ENCODE assay signal across 19 cellular contexts in the genomic region with DNA sequence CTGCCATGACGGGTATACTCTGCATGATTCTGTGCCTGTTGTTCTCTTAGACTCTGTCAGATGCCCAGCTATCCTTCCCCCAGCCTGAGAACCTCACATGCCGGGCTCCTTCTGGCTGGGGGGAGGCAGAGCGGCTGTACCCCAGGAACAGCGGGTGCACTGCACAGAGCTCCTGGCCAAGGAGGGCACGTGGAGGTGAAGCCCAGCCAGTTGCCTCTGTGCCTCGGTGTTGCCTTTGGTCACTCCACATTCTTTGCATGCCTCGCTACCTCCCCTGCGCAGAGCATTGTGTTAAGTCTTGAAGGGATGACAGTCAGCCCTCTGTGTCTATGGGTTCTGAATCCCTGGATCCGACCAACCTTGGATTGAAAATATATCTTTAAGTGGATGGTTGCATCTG.
"Had no signal": no experiment of that assay in that cellular context is flagged by ENCODE, and none has a peak within 500 bp of the region (broad histone marks: within the 10 kb centered on the region; RNA-seq: fewer than 3 reads in every experiment).

No MANE protein-coding gene starts in this region.

- H3K36me3 Mint-ChIP-seq: activated CD4-positive, alpha-beta memory T cell treated with anti-CD3 and anti-CD28 coated beads for 36 hours; naive thymus-derived CD4-positive, alpha-beta T cell had no signal

- H3K9me3 Mint-ChIP-seq: activated CD4-positive, alpha-beta memory T cell treated with anti-CD3 and anti-CD28 coated beads for 36 hours; activated naive CD8-positive, alpha-beta T cell treated with anti-CD3 and anti-CD28 coated beads, Interleukin-2, amount 50 U/mL, for 24 hours; naive thymus-derived CD4-positive, alpha-beta T cell; neural crest cell had no signal

- H3K4me3 ChIP-seq: hepatocyte, lung, testis, uterus had no signal

- ATAC-seq: activated naive CD8-positive, alpha-beta T cell treated with anti-CD3 and anti-CD28 coated beads, Interleukin-2, amount 50 U/mL, for 24 hours; left colon; naive thymus-derived CD4-positive, alpha-beta T cell had no signal

- DNase-seq: activated CD4-positive, alpha-beta memory T cell treated with anti-CD3 and anti-CD28 coated beads for 36 hours; activated CD4-positive, alpha-beta T cell treated with anti-CD3 and anti-CD28 coated beads for 48 hours; activated naive CD4-positive, alpha-beta T cell treated with anti-CD3 and anti-CD28 coated beads, Interleukin-2, amount 50 U/mL, for 16 hours; activated naive CD8-positive, alpha-beta T cell treated with anti-CD3 and anti-CD28 coated beads, Interleukin-2, amount 50 U/mL, for 24 hours; activated T-cell treated with anti-CD3 and anti-CD28 coated beads, Interleukin-2, amount 50 U/mL, for 48 hours; cortex of kidney; left colon; naive thymus-derived CD4-positive, alpha-beta T cell; retina; stimulated activated CD4-positive, alpha-beta T cell treated with anti-CD3 and anti-CD28 coated beads, Interleukin-4, amount 100 ng/mL, for 1 hour; stimulated activated naive CD4-positive, alpha-beta T cell; T-helper 9 cell; testis; trophoblast cell; uterus had no signal

- H3K9me3 ChIP-seq: testis, uterus had no signal

- H3K27me3 Mint-ChIP-seq: activated naive CD8-positive, alpha-beta T cell treated with anti-CD3 and anti-CD28 coated beads, Interleukin-2, amount 50 U/mL, for 24 hours; progenitor cell of endocrine pancreas had no signal

- H3K4me3 Mint-ChIP-seq: activated CD4-positive, alpha-beta memory T cell treated with anti-CD3 and anti-CD28 coated beads for 36 hours; activated naive CD8-positive, alpha-beta T cell treated with anti-CD3 and anti-CD28 coated beads, Interleukin-2, amount 50 U/mL, for 24 hours; naive thymus-derived CD4-positive, alpha-beta T cell; neural crest cell had no signal

- H3K27ac Mint-ChIP-seq: activated CD4-positive, alpha-beta memory T cell treated with anti-CD3 and anti-CD28 coated beads for 36 hours; activated naive CD8-positive, alpha-beta T cell treated with anti-CD3 and anti-CD28 coated beads, Interleukin-2, amount 50 U/mL, for 24 hours; naive thymus-derived CD4-positive, alpha-beta T cell; progenitor cell of endocrine pancreas had no signal

- H3K27ac ChIP-seq: hepatocyte, testis, uterus had no signal

- H3K4me1 ChIP-seq: testis, uterus had no signal

- H3K36me3 ChIP-seq: uterus had no signal

- H3K27me3 ChIP-seq: hepatocyte, testis, uterus had no signal

- H3K4me1 Mint-ChIP-seq: activated naive CD8-positive, alpha-beta T cell treated with anti-CD3 and anti-CD28 coated beads, Interleukin-2, amount 50 U/mL, for 24 hours had no signal
